In the genomic region with DNA sequence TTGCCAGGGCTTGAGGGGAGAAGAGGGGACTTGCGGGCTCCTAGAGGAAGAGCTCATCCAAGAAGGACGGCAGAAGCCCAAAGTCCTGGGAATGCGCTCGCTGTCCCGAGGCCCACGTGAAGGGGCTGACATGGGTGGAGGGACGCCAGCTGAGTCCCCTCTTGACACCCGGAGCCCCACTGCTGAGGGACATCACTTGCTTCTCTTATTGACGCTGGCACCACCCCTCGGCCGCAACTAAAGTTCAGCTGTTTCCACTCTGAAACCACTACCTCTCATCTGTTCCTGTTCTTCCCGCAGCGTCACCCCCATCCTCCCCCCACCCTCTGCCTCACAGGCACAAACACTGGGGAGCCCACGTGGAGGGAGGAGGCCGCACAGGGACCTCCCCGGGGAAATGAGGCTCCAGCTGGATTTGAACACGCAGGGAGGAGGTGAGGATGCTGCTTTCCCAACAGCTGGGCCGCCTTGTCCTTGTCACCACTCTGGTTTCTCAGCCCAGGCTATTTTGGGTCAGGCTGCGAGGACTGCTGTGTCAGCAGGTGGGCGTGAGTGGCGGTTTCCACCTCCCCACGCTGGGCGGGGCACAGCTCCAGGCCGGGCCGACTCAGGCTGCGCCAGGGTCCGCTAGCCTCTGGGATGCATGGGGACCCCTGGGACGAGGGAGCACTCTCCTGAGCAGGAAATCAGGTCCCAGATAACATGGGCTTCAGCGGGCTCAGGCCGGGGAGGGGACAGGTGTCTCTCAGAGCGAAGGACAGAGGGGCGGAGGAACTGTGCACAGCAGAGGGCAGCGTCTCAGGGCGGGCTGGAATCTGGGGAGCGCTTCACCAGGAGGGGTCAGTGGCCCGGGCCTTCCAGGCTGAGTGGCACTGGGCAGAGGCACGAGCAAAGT, we compare ENCODE assay signal across 20 cellular contexts.
"Had no signal": no experiment of that assay in that cellular context is flagged by ENCODE, and none has a peak within 500 bp of the region (broad histone marks: within the 10 kb centered on the region; RNA-seq: fewer than 3 reads in every experiment).

No MANE protein-coding gene starts in this region.

- DNase-seq: activated CD4-positive, alpha-beta T cell treated with anti-CD3 and anti-CD28 coated beads, Interleukin-2, amount 50 U/mL, for 48 hours; activated CD8-positive, alpha-beta memory T cell treated with anti-CD3 and anti-CD28 coated beads, Interleukin-2, amount 50 U/mL, for 4 hours; activated gamma-delta T cell treated with Interleukin-2 at 50 U/mL for 16 hours; activated naive CD8-positive, alpha-beta T cell treated with anti-CD3 and anti-CD28 coated beads, Interleukin-2, amount 10 ng/mL, durations not matched to agents 7 days and 5 days; activated T-cell treated with anti-CD3 and anti-CD28 coated beads, Interleukin-2, amount 50 U/mL, for 72 hours; anterior cingulate cortex; endodermal cell; erythroblast; midbrain; naive B cell; sigmoid colon; stimulated activated CD4-positive, alpha-beta T cell treated with anti-CD3 and anti-CD28 coated beads, Interleukin-12 subunit alpha, Interleukin-12 subunit beta, amount 100 ng/mL, for 4 hours; stimulated activated CD4-positive, alpha-beta T cell treated with anti-CD3 and anti-CD28 coated beads, Interleukin-2, amount 100 ng/mL, for 48 hours; stimulated activated naive CD8-positive, alpha-beta T cell treated with anti-CD3 and anti-CD28 coated beads, Interleukin-15, amount 100 ng/mL, for 72 hours; T-helper 2 cell had no signal

- H3K4me1 Mint-ChIP-seq: activated naive CD8-positive, alpha-beta T cell treated with anti-CD3 and anti-CD28 coated beads, Interleukin-2, amount 10 ng/mL, durations not matched to agents 7 days and 5 days; endodermal cell; naive B cell; stimulated activated naive CD8-positive, alpha-beta T cell treated with anti-CD3 and anti-CD28 coated beads, Interleukin-15, amount 100 ng/mL, for 72 hours had no signal

- H3K27ac ChIP-seq: breast epithelium, hepatocyte, neutrophil, prostate gland, sigmoid colon had no signal

- H3K4me3 ChIP-seq: breast epithelium, hepatocyte, prostate gland, sigmoid colon had no signal

- H3K36me3 Mint-ChIP-seq: activated naive CD8-positive, alpha-beta T cell treated with anti-CD3 and anti-CD28 coated beads, Interleukin-2, amount 10 ng/mL, durations not matched to agents 7 days and 5 days; naive B cell had no signal

- H3K27me3 ChIP-seq: breast epithelium, hepatocyte, neutrophil, sigmoid colon had no signal

- ATAC-seq: activated CD4-positive, CD25-positive, alpha-beta regulatory T cell treated with anti-CD3 and anti-CD28 coated beads, Interleukin-2, amount 50 U/mL, for 24 hours; activated T-cell treated with anti-CD3 and anti-CD28 coated beads, Interleukin-2, amount 50 U/mL, for 72 hours; stimulated activated naive CD8-positive, alpha-beta T cell treated with anti-CD3 and anti-CD28 coated beads, Interleukin-15, amount 100 ng/mL, for 72 hours had no signal

- H3K27me3 Mint-ChIP-seq: activated naive CD8-positive, alpha-beta T cell treated with anti-CD3 and anti-CD28 coated beads, Interleukin-2, amount 10 ng/mL, durations not matched to agents 7 days and 5 days; naive B cell; stimulated activated naive CD8-positive, alpha-beta T cell treated with anti-CD3 and anti-CD28 coated beads, Interleukin-15, amount 100 ng/mL, for 72 hours had no signal

- H3K27ac Mint-ChIP-seq: activated naive CD8-positive, alpha-beta T cell treated with anti-CD3 and anti-CD28 coated beads, Interleukin-2, amount 10 ng/mL, durations not matched to agents 7 days and 5 days; activated T-cell treated with anti-CD3 and anti-CD28 coated beads, Interleukin-2, amount 50 U/mL, for 72 hours; endodermal cell; naive B cell had no signal

- H3K36me3 ChIP-seq: breast epithelium, neutrophil, prostate gland, sigmoid colon had no signal

- H3K4me3 Mint-ChIP-seq: activated naive CD8-positive, alpha-beta T cell treated with anti-CD3 and anti-CD28 coated beads, Interleukin-2, amount 10 ng/mL, durations not matched to agents 7 days and 5 days; activated T-cell treated with anti-CD3 and anti-CD28 coated beads, Interleukin-2, amount 50 U/mL, for 72 hours; endodermal cell; naive B cell; stimulated activated naive CD8-positive, alpha-beta T cell treated with anti-CD3 and anti-CD28 coated beads, Interleukin-15, amount 100 ng/mL, for 72 hours had no signal

- H3K9me3 ChIP-seq: prostate gland had no signal

- H3K4me1 ChIP-seq: breast epithelium, prostate gland, sigmoid colon had no signal
